8 cellular contexts compared by ENCODE assay signal in genomic region chr2:160918909-160919503, GRCh38.
DNase-seq lines count a peak whose midpoint lies in the region; ATAC-seq, FAIRE-seq and TF ChIP-seq lines count a peak whose summit lies in the region.

No MANE protein-coding gene starts in this region.

- no peak overlapping the region for H3K27ac Mint-ChIP-seq in activated T-cell treated with anti-CD3 and anti-CD28 coated beads, Interleukin-2, amount 50 U/mL, for 24 hours

- no peaks in the 10 kb centered on the region for H3K36me3 Mint-ChIP-seq in activated T-cell treated with anti-CD3 and anti-CD28 coated beads, Interleukin-2, amount 50 U/mL, for 24 hours (ENCODE audit: low read depth)

- no peak overlapping the region for H3K27ac ChIP-seq in pancreas

- H3K4me1 ChIP-seq in pancreas, result no peaks in the 10 kb centered on the region

- H3K4me1 Mint-ChIP-seq in activated T-cell treated with anti-CD3 and anti-CD28 coated beads, Interleukin-2, amount 50 U/mL, for 24 hours (ENCODE audit: low read depth), result no peaks in the 10 kb centered on the region

- intact Hi-C loops in pancreas (cut with DNase I), result no loop called here

- H3K9me3 Mint-ChIP-seq in activated T-cell treated with anti-CD3 and anti-CD28 coated beads, Interleukin-2, amount 50 U/mL, for 24 hours, result no peaks in the 10 kb centered on the region

- no peaks in the 10 kb centered on the region for H3K27me3 ChIP-seq in pancreas

- POLR2A ChIA-PET in AG04449 (lab: Yijun Ruan, JAX), result no interaction called here

- no peaks in the 10 kb centered on the region for H3K9me3 ChIP-seq in pancreas

- FAIRE-seq in pancreas (lab: Jason Lieb, UNC), result no peak

- no peak overlapping the region for H3K4me3 ChIP-seq in AG04449 (ENCODE audit: low read depth, low read length)
- H3K4me3 ChIP-seq in pancreas, result no peak overlapping the region

- no peaks in the 10 kb centered on the region for H3K27me3 Mint-ChIP-seq in activated T-cell treated with anti-CD3 and anti-CD28 coated beads, Interleukin-2, amount 50 U/mL, for 24 hours

- H3K36me3 ChIP-seq in pancreas, result no peaks in the 10 kb centered on the region

- H3K4me3 Mint-ChIP-seq in activated T-cell treated with anti-CD3 and anti-CD28 coated beads, Interleukin-2, amount 50 U/mL, for 24 hours, result no peak overlapping the region

- CTCF ChIA-PET in AG04449 (lab: Yijun Ruan, JAX), result interaction anchor here (0.6 kb wide), 1 partner anchor 8 kb away, joined by 3 read pairs; no protein-coding TSS in a partner anchor

- DNase-seq in AG04449 (ENCODE audit: low read depth, low spot score) (no peak), NCI-H774 (lab: John Stamatoyannopoulos, UW) (peak; percentile 20), foreskin melanocyte (peak; percentile 60), pancreas (peak in 5 of 6 donors; percentile 9 to 58 (median 26)), T1000 (lab: John Stamatoyannopoulos, UW) (no peak)
- DNase-seq in activated T-cell treated with anti-CD3 and anti-CD28 coated beads, Interleukin-2, amount 50 U/mL, for 24 hours, result peak; percentile 41

- ATAC-seq in GM18867 (IDR thresholded peaks at IDR 0.05; ENCODE audit: unreplicated experiment), result peak; percentile 67
- peak; percentile 55 to 93 (median 72) for ATAC-seq in pancreas
- no peak for ATAC-seq in HG03025 (IDR thresholded peaks at IDR 0.05; ENCODE audit: low FRiP score, unreplicated experiment)

- 23 to 27% methylated on average over 4 of the region's 4 CpGs for WGBS in pancreas, 2 donors

- TF ChIP-seq CTCF in AG04449 (IDR thresholded peaks at IDR 0.05; ENCODE audit: insufficient read depth, low read length, missing control alignments) (peak; percentile 35), pancreas (IDR thresholded peaks at IDR 0.05) (peak in 2 of 4 donors; percentile 31 to 41)

Comparison
In these comparisons a context has a peak if more than half of its experiments do, and no peak if none do; other contexts are left out.
1. DNase-seq: peak in NCI-H774 (single experiment), activated T-cell treated with anti-CD3 and anti-CD28 coated beads, Interleukin-2, amount 50 U/mL, for 24 hours (single experiment), foreskin melanocyte (single experiment) and pancreas (5 of 6); none in AG04449 (single experiment) and T1000 (single experiment).